8 cellular contexts compared by ENCODE assay signal in genomic region chr7:99437946-99438572, GRCh38. TPM values are rescaled to one million over a fixed set of nuclear protein-coding genes. Genes with fewer than 3 reads are reported as not detected.
DNase-seq lines count a peak whose midpoint lies in the region; ATAC-seq and TF ChIP-seq lines count a peak whose summit lies in the region.

No MANE protein-coding gene starts in this region.

- H4K20me1 ChIP-seq in SU-DHL-6 (ENCODE audit: low read depth, low read length): peaks cover 3% of the 10 kb centered on the region; the same call in 1 of the 2 replicates

- peak overlapping the region; percentile 99 for H3K4me3 ChIP-seq in SU-DHL-6 (ENCODE audit: insufficient read depth, low read length, poor library complexity, severe bottlenecking)

- H3K27me3 ChIP-seq in SU-DHL-6 (ENCODE audit: low read length): no peaks in the 10 kb centered on the region
- no peaks in the 10 kb centered on the region for H3K27me3 ChIP-seq in foreskin keratinocyte

- CTCF ChIA-PET in activated CD8-positive, alpha-beta memory T cell treated with anti-CD3 and anti-CD28 coated beads, Interleukin-2, amount 10 ng/mL, durations not matched to agents 7 days and 5 days (lab: Charles Lee): interaction anchor here (1.4 kb wide), 1 partner anchor 22 kb away, joined by 6 read pairs; no protein-coding TSS in a partner anchor

- H3K9me3 Mint-ChIP-seq in activated CD8-positive, alpha-beta memory T cell treated with anti-CD3 and anti-CD28 coated beads, Interleukin-2, amount 10 ng/mL, durations not matched to agents 7 days and 5 days (ENCODE audit: low read depth): no peaks in the 10 kb centered on the region

- H3K9ac ChIP-seq in SU-DHL-6 (ENCODE audit: low read length): peak overlapping the region; percentile 89

- H3K27ac Mint-ChIP-seq in activated CD8-positive, alpha-beta memory T cell treated with anti-CD3 and anti-CD28 coated beads, Interleukin-2, amount 10 ng/mL, durations not matched to agents 7 days and 5 days: peak overlapping the region; percentile 93

- ATAC-seq in activated CD8-positive, alpha-beta memory T cell treated with anti-CD3 and anti-CD28 coated beads, Interleukin-2, amount 10 ng/mL, durations not matched to agents 7 days and 5 days: peak; percentile 17
- peak; percentile 23 for ATAC-seq in foreskin keratinocyte
- peak; percentile 48 for ATAC-seq in sciatic nerve

- peaks cover 8% of the 10 kb centered on the region for H3K4me1 ChIP-seq in foreskin keratinocyte

- no peaks in the 10 kb centered on the region for H3K27me3 Mint-ChIP-seq in activated CD8-positive, alpha-beta memory T cell treated with anti-CD3 and anti-CD28 coated beads, Interleukin-2, amount 10 ng/mL, durations not matched to agents 7 days and 5 days

- H3K9me3 ChIP-seq in SU-DHL-6 (ENCODE audit: insufficient read depth, low read length): no peaks in the 10 kb centered on the region

- DNase-seq in activated CD8-positive, alpha-beta memory T cell treated with anti-CD3 and anti-CD28 coated beads, Interleukin-2, amount 10 ng/mL, durations not matched to agents 7 days and 5 days: no peak
- DNase-seq in activated CD8-positive, alpha-beta memory T cell treated with anti-CD3 and anti-CD28 coated beads, Interleukin-2, amount 50 U/mL, for 4 hours: no peak
- DNase-seq in foreskin keratinocyte (no peak), sciatic nerve (ENCODE audit: low spot score) (no peak), superior temporal gyrus (ENCODE audit: extremely low spot score) (no peak), NCI-H69 (lab: John Stamatoyannopoulos, UW) (no peak)
- no peak for DNase-seq in activated effector memory CD4-positive, alpha-beta T cell treated with anti-CD3 and anti-CD28 coated beads, Interleukin-2, amount 50 U/mL, for 16 hours

- peak overlapping the region; percentile 81 for H3K4me2 ChIP-seq in SU-DHL-6 (ENCODE audit: low read depth, low read length, poor library complexity, severe bottlenecking)

- TF ChIP-seq CTCF in SU-DHL-6 (IDR thresholded peaks at IDR 0.05; ENCODE audit: insufficient read depth, low read length, poor library complexity, severe bottlenecking): no peak
- no peak for TF ChIP-seq CTCF in foreskin keratinocyte (conservative IDR thresholded peaks at IDR 0.05)

- no peaks in the 10 kb centered on the region for H3F3A ChIP-seq in SU-DHL-6 (ENCODE audit: insufficient read depth)

- peak overlapping the region; percentile 39 for H3K27ac ChIP-seq in SU-DHL-6 (ENCODE audit: low read depth, low read length)
- peak overlapping the region; percentile 65 for H3K27ac ChIP-seq in foreskin keratinocyte

- peaks cover 44% of the 10 kb centered on the region for H3K79me2 ChIP-seq in SU-DHL-6 (ENCODE audit: insufficient read depth, low read length)

- 0 out of 2 replicates have a peak, but pooled peaks cover 1% of the 10 kb centered on the region for H3K36me3 ChIP-seq in SU-DHL-6 (ENCODE audit: low read length)

- peak overlapping the region; percentile 99 for H2AFZ ChIP-seq in SU-DHL-6 (ENCODE audit: low read depth, low read length, severe bottlenecking)

- intact Hi-C loops in sciatic nerve (cut with DNase I): no loop called here

- H3K9me2 ChIP-seq in SU-DHL-6 (replicated peaks; ENCODE audit: insufficient read depth, low read length): no peaks in the 10 kb centered on the region

- H3K36me3 Mint-ChIP-seq in activated CD8-positive, alpha-beta memory T cell treated with anti-CD3 and anti-CD28 coated beads, Interleukin-2, amount 10 ng/mL, durations not matched to agents 7 days and 5 days: peaks cover 18% of the 10 kb centered on the region

- peak overlapping the region; percentile 97 for H3K4me3 Mint-ChIP-seq in activated CD8-positive, alpha-beta memory T cell treated with anti-CD3 and anti-CD28 coated beads, Interleukin-2, amount 10 ng/mL, durations not matched to agents 7 days and 5 days

- peaks cover 33% of the 10 kb centered on the region for H3K4me1 Mint-ChIP-seq in activated CD8-positive, alpha-beta memory T cell treated with anti-CD3 and anti-CD28 coated beads, Interleukin-2, amount 10 ng/mL, durations not matched to agents 7 days and 5 days

RNA-seq across cellular contexts. Expression of gene PTCD1, which starts 0.5 kb away (rescaled TPM):
- 1 to 10 TPM; 5.8 to 8.9 TPM for total RNA-seq in activated CD8-positive, alpha-beta memory T cell treated with anti-CD3 and anti-CD28 coated beads, Interleukin-2, amount 10 ng/mL, durations not matched to agents 7 days and 5 days
- total RNA-seq in foreskin keratinocyte: 5.1 and 5.3 TPM in 2 replicates
- polyA plus RNA-seq in foreskin keratinocyte: 3.1 and 3.3 TPM in 2 replicates
- 4.4 TPM for total RNA-seq in sciatic nerve

RNA-seq across cellular contexts. Expression of gene CPSF4, which starts 0.7 kb away (rescaled TPM):
- 10 to 100 TPM; 72.2 to 75.4 TPM for total RNA-seq in activated CD8-positive, alpha-beta memory T cell treated with anti-CD3 and anti-CD28 coated beads, Interleukin-2, amount 10 ng/mL, durations not matched to agents 7 days and 5 days
- total RNA-seq in foreskin keratinocyte (37.1 and 38.1 TPM in 2 replicates), sciatic nerve (38.0 TPM)
- 39.7 and 41.8 TPM in 2 replicates for polyA plus RNA-seq in foreskin keratinocyte

RNA-seq across cellular contexts. Expression of gene ATP5MF, which starts 27.9 kb away (rescaled TPM):
- 100 to 1,000 TPM; 388 to 467 TPM for total RNA-seq in activated CD8-positive, alpha-beta memory T cell treated with anti-CD3 and anti-CD28 coated beads, Interleukin-2, amount 10 ng/mL, durations not matched to agents 7 days and 5 days
- 574 and 629 TPM in 2 replicates for total RNA-seq in foreskin keratinocyte
- polyA plus RNA-seq in foreskin keratinocyte: 1,137 and 1,181 TPM in 2 replicates
- total RNA-seq in sciatic nerve: 144 TPM

RNA-seq across cellular contexts. Expression of gene BUD31, which starts 29.3 kb away (rescaled TPM):
- 100 to 1,000 TPM; 116 to 138 TPM for total RNA-seq in activated CD8-positive, alpha-beta memory T cell treated with anti-CD3 and anti-CD28 coated beads, Interleukin-2, amount 10 ng/mL, durations not matched to agents 7 days and 5 days
- total RNA-seq in foreskin keratinocyte (111 and 122 TPM in 2 replicates), sciatic nerve (59.2 TPM)
- 140 and 156 TPM in 2 replicates for polyA plus RNA-seq in foreskin keratinocyte

RNA-seq across cellular contexts. Expression of gene PDAP1, which starts 29.7 kb away (rescaled TPM):
- 100 to 1,000 TPM in 1 of 2 experiments, 10 to 100 TPM in 1; 94.7 to 128 TPM for total RNA-seq in activated CD8-positive, alpha-beta memory T cell treated with anti-CD3 and anti-CD28 coated beads, Interleukin-2, amount 10 ng/mL, durations not matched to agents 7 days and 5 days
- total RNA-seq in foreskin keratinocyte (126 and 147 TPM in 2 replicates), sciatic nerve (76.1 TPM)
- 288 and 315 TPM in 2 replicates for polyA plus RNA-seq in foreskin keratinocyte
